ENCODE assay signal across 8 cellular contexts in genomic region chrX:46758163-46758955, GRCh38. TPM values are rescaled to one million over a fixed set of nuclear protein-coding genes. Genes with fewer than 3 reads are reported as not detected.
A peak's percentile ranks its signal among the peaks of the same experiment; 100 is the strongest.
DNase-seq lines count a peak whose midpoint lies in the region; ATAC-seq and TF ChIP-seq lines count a peak whose summit lies in the region.

No MANE protein-coding gene starts in this region.

- H3K27ac Mint-ChIP-seq in activated B cell treated with CpG ODN at 0.5 μM for 24 hours, result peak overlapping the region; percentile 93
- H3K27ac Mint-ChIP-seq in naive thymus-derived CD8-positive, alpha-beta T cell, result peak overlapping the region in 9 of 10 donors; percentile 21 to 83 (median 56)

- no peak overlapping the region for H3K27ac ChIP-seq in urinary bladder (ENCODE audit: low read depth)

- no peaks in the 10 kb centered on the region for H3K27me3 Mint-ChIP-seq in activated B cell treated with CpG ODN at 0.5 μM for 24 hours
- H3K27me3 Mint-ChIP-seq in naive thymus-derived CD8-positive, alpha-beta T cell, result peaks cover 0 to 2% (median 0%) of the 10 kb centered on the region in 5 donors

- TF ChIP-seq CTCF in AG09309 (IDR thresholded peaks at IDR 0.05; ENCODE audit: control insufficient read depth, insufficient read depth, low read depth, low read length, missing control alignments) (no peak), activated B cell treated with CpG ODN at 0.5 μM for 24 hours (IDR thresholded peaks at IDR 0.05) (no peak)

- peak overlapping the region; percentile 65 for H3K9ac ChIP-seq in endocrine pancreas (ENCODE audit: control insufficient read depth, insufficient read depth, low read length)

- POLR2A ChIA-PET in activated B cell treated with CpG ODN at 0.5 μM for 24 hours (lab: Charles Lee), result interaction anchor here (0.5 to 1.6 kb wide), 4 partner anchors 34 to 203 kb away, joined by 3 to 7 read pairs (median 5); no protein-coding TSS in a partner anchor
- POLR2A ChIA-PET in naive thymus-derived CD8-positive, alpha-beta T cell (lab: Charles Lee), result no interaction called here

- H3K4me1 ChIP-seq in endocrine pancreas (ENCODE audit: control insufficient read depth, insufficient read depth, low read length), result no peaks in the 10 kb centered on the region
- no peaks in the 10 kb centered on the region for H3K4me1 ChIP-seq in urinary bladder (ENCODE audit: insufficient read depth)

- peak overlapping the region; percentile 96 for H3K4me3 Mint-ChIP-seq in activated B cell treated with CpG ODN at 0.5 μM for 24 hours
- peak overlapping the region; percentile 84 to 94 (median 90) for H3K4me3 Mint-ChIP-seq in naive thymus-derived CD8-positive, alpha-beta T cell

- CTCF ChIA-PET in activated B cell treated with CpG ODN at 0.5 μM for 24 hours (lab: Charles Lee), result interaction anchor here (1.0 to 1.9 kb wide), 2 partner anchors 38 to 72 kb away, joined by 4 to 6 read pairs; no protein-coding TSS in a partner anchor

- no peaks in the 10 kb centered on the region for H3K36me3 ChIP-seq in endocrine pancreas (ENCODE audit: control insufficient read depth, insufficient read depth, low read length)
- H3K36me3 ChIP-seq in urinary bladder (ENCODE audit: insufficient read depth), result no peaks in the 10 kb centered on the region

- peaks cover 49% of the 10 kb centered on the region for H3K4me1 Mint-ChIP-seq in activated B cell treated with CpG ODN at 0.5 μM for 24 hours
- H3K4me1 Mint-ChIP-seq in naive thymus-derived CD8-positive, alpha-beta T cell, result peaks cover 4 to 28% (median 9%) of the 10 kb centered on the region in 4 donors

- no peaks in the 10 kb centered on the region for H3K9me3 Mint-ChIP-seq in activated B cell treated with CpG ODN at 0.5 μM for 24 hours
- peaks cover 0 to 18% (median 0%) of the 10 kb centered on the region in 9 donors for H3K9me3 Mint-ChIP-seq in naive thymus-derived CD8-positive, alpha-beta T cell

- H3K27me3 ChIP-seq in endocrine pancreas (ENCODE audit: control insufficient read depth, insufficient read depth, low read length), result no peaks in the 10 kb centered on the region

- WGBS in urinary bladder, result 10% methylated on average over 47 of the region's 47 CpGs

- peaks cover 17% of the 10 kb centered on the region for H3K36me3 Mint-ChIP-seq in activated B cell treated with CpG ODN at 0.5 μM for 24 hours (ENCODE audit: low read depth)
- peaks cover 0 to 7% (median 0%) of the 10 kb centered on the region in 3 donors for H3K36me3 Mint-ChIP-seq in naive thymus-derived CD8-positive, alpha-beta T cell

- no peaks in the 10 kb centered on the region for H3K9me3 ChIP-seq in endocrine pancreas (ENCODE audit: control insufficient read depth, low read length)

- DNase-seq in AG09309 (ENCODE audit: low read depth) (no peak), activated B cell treated with CpG ODN at 0.5 μM for 24 hours (peak; percentile 15), NCI-H1930 (lab: John Stamatoyannopoulos, UW) (no peak)
- DNase-seq in naive thymus-derived CD8-positive, alpha-beta T cell, result peak in 4 of 10 donors; percentile 0 to 6 (median 2)

- peak; percentile 14 for ATAC-seq in GM19351 (IDR thresholded peaks at IDR 0.05; ENCODE audit: unreplicated experiment)
- peak; percentile 11 for ATAC-seq in HG03442 (IDR thresholded peaks at IDR 0.05; ENCODE audit: unreplicated experiment)
- peak; percentile 3 for ATAC-seq in activated B cell treated with CpG ODN at 0.5 μM for 24 hours (ENCODE audit: low read depth)
- peak; percentile 37 to 41 for ATAC-seq in naive thymus-derived CD8-positive, alpha-beta T cell

- H3K4me3 ChIP-seq in AG09309 (ENCODE audit: control insufficient read depth, low read depth, low read length) (peak overlapping the region; percentile 76), endocrine pancreas (ENCODE audit: control insufficient read depth, insufficient read depth, low read length) (peak overlapping the region; percentile 68), urinary bladder (ENCODE audit: low read depth, low read length) (peak overlapping the region; percentile 68)

- intact Hi-C loops in activated B cell treated with CpG ODN at 0.5 μM for 24 hours (cut with micrococcal nuclease), result loop anchor here (2.0 to 5.0 kb wide), 8 partner anchors 72 to 764 kb away; partner anchors contain the start of genes CHST7 and RP2

RNA-seq across cellular contexts. Expression of gene SLC9A7, which starts 0.6 kb away (rescaled TPM):
- total RNA-seq in activated B cell treated with CpG ODN at 0.5 μM for 24 hours (44.5 and 55.1 TPM in 2 replicates), urinary bladder (4.1 TPM)
- 1 to 10 TPM; 2.8 to 3.6 TPM for total RNA-seq in naive thymus-derived CD8-positive, alpha-beta T cell
- 1 to 10 TPM in 1 of 3 donors, under 1 TPM in 2; 0.33 to 1.3 (median 0.40) TPM for polyA plus RNA-seq in naive thymus-derived CD8-positive, alpha-beta T cell
- polyA plus RNA-seq in urinary bladder, result 0.61 TPM
